12 cellular contexts compared by ENCODE assay signal in genomic region chr2:157443090-157443489, GRCh38. TPM values are rescaled to one million over a fixed set of nuclear protein-coding genes. Genes with fewer than 3 reads are reported as not detected.
DNase-seq lines count a peak whose midpoint lies in the region; ATAC-seq and TF ChIP-seq lines count a peak whose summit lies in the region.
"Had no signal": no experiment of that assay in that cellular context is flagged by ENCODE, and none has a peak within 500 bp of the region (broad histone marks: within the 10 kb centered on the region; RNA-seq: fewer than 3 reads in every experiment).

No MANE protein-coding gene starts in this region.

- H3K4me3 Mint-ChIP-seq in activated T-cell treated with anti-CD3 and anti-CD28 coated beads, Interleukin-2, amount 50 U/mL, for 72 hours = peak overlapping the region; percentile 91 to 93
- H3K4me3 Mint-ChIP-seq: nephron had no signal

- H3K4me3 ChIP-seq in esophagus squamous epithelium = peak overlapping the region in 3 of 4 donors; percentile 34 to 57 (median 36)
- H3K4me3 ChIP-seq in thoracic aorta = peak overlapping the region; percentile 66

- ATAC-seq in activated T-cell treated with anti-CD3 and anti-CD28 coated beads, Interleukin-2, amount 50 U/mL, for 72 hours (replicated peaks in 1 of 2) = no peak
- ATAC-seq in thoracic aorta (ENCODE audit: insufficient number of reproducible peaks, low FRiP score, low read depth) (no peak), HG02759 (IDR thresholded peaks at IDR 0.05; ENCODE audit: unreplicated experiment) (no peak), GM18858 (IDR thresholded peaks at IDR 0.05; ENCODE audit: unreplicated experiment) (no peak), HG03095 (IDR thresholded peaks at IDR 0.05; ENCODE audit: unreplicated experiment) (no peak)

- peaks cover 46 to 60% of the 10 kb centered on the region in 2 donors for H3K36me3 Mint-ChIP-seq in activated T-cell treated with anti-CD3 and anti-CD28 coated beads, Interleukin-2, amount 50 U/mL, for 72 hours (ENCODE audit: insufficient read depth in 2 of 2)

- H3K4me1 ChIP-seq in esophagus squamous epithelium (no peaks in the 10 kb centered on the region), thoracic aorta (ENCODE audit: control insufficient read depth in 1 of 2, low read depth in 2 of 2) (no peaks in the 10 kb centered on the region)

- H3K4me1 Mint-ChIP-seq in activated T-cell treated with anti-CD3 and anti-CD28 coated beads, Interleukin-2, amount 50 U/mL, for 72 hours (ENCODE audit: low read depth) = peaks cover 31% of the 10 kb centered on the region

- peak overlapping the region; percentile 98 for H3K27ac Mint-ChIP-seq in activated T-cell treated with anti-CD3 and anti-CD28 coated beads, Interleukin-2, amount 50 U/mL, for 72 hours

- H3K36me3 ChIP-seq in esophagus squamous epithelium = no peaks in the 10 kb centered on the region
- no peaks in the 10 kb centered on the region for H3K36me3 ChIP-seq in thoracic aorta

- H3K27me3 Mint-ChIP-seq in activated T-cell treated with anti-CD3 and anti-CD28 coated beads, Interleukin-2, amount 50 U/mL, for 72 hours (ENCODE audit: low read depth) = no peaks in the 10 kb centered on the region

- no peaks in the 10 kb centered on the region for H3K9me3 Mint-ChIP-seq in activated T-cell treated with anti-CD3 and anti-CD28 coated beads, Interleukin-2, amount 50 U/mL, for 72 hours
- H3K9me3 Mint-ChIP-seq: nephron had no signal

- no peaks in the 10 kb centered on the region for H3K9me3 ChIP-seq in esophagus squamous epithelium
- no peaks in the 10 kb centered on the region for H3K9me3 ChIP-seq in thoracic aorta

- TF ChIP-seq CTCF in esophagus squamous epithelium (IDR thresholded peaks at IDR 0.05) (no peak), thoracic aorta (IDR thresholded peaks at IDR 0.05) (no peak)

- intact Hi-C loops in esophagus squamous epithelium (cut with DNase I) = no loop called here

- H3K27ac ChIP-seq in esophagus squamous epithelium (peak overlapping the region; percentile 42 to 87 (median 68)), thoracic aorta (peak overlapping the region in 1 of 2 donors; percentile 56)

- peak in 1 of 4 donors; percentile 12 for TF ChIP-seq POLR2A in esophagus squamous epithelium (IDR thresholded peaks at IDR 0.05)

- H3K27me3 ChIP-seq in esophagus squamous epithelium (no peaks in the 10 kb centered on the region), thoracic aorta (replicated peaks; ENCODE audit: insufficient read depth) (no peaks in the 10 kb centered on the region)

- DNase-seq in activated T-cell treated with anti-CD3 and anti-CD28 coated beads, Interleukin-2, amount 50 U/mL, for 72 hours = no peak
- DNase-seq in activated T-cell treated with anti-CD3 and anti-CD28 coated beads, Interleukin-2, amount 50 U/mL, for 48 hours = no peak
- DNase-seq in OCI-M1 (lab: John Stamatoyannopoulos, UW) (peak; percentile 54), esophagus squamous epithelium (lab: John Stamatoyannopoulos, UW) (no peak), thoracic aorta (ENCODE audit: low spot score) (no peak)
- DNase-seq: effector CD4-positive, alpha-beta T cell; hippocampal formation; NCI-H2227 treated with DMSO at 0.1 percent for 48 hours had no signal

RNA-seq across cellular contexts. Expression of gene CYTIP, which starts 0.8 kb away (rescaled TPM):
- total RNA-seq in activated T-cell treated with anti-CD3 and anti-CD28 coated beads, Interleukin-2, amount 50 U/mL, for 72 hours = 100 to 1,000 TPM; 444 to 460 TPM
- 10 to 100 TPM in 1 of 4 donors, 1 to 10 TPM in 3; 3.2 to 12.4 (median 3.6) TPM for total RNA-seq in esophagus squamous epithelium
- total RNA-seq in thoracic aorta = 10 to 100 TPM in 1 of 2 donors, 1 to 10 TPM in 1; 4.5 to 21.2 TPM

Comparison
In these comparisons a context has a peak if more than half of its experiments do, and no peak if none do; other contexts are left out.
1. RNA of gene CYTIP, which starts 0.8 kb away (total RNA-seq): 444 to 460 TPM in activated T-cell treated with anti-CD3 and anti-CD28 coated beads, Interleukin-2, amount 50 U/mL, for 72 hours; 4.5 to 21.2 TPM in thoracic aorta and 3.2 to 12.4 TPM in esophagus squamous epithelium; every median in the first group is over 10 times any median in the second.